In genomic region chr7:99557940-99558305, GRCh38 we compare ENCODE assay signal across 7 cellular contexts. TPM values are rescaled to one million over a fixed set of nuclear protein-coding genes. Genes with fewer than 3 reads are reported as not detected.
A peak's percentile ranks its signal among the peaks of the same experiment; 100 is the strongest.
DNase-seq lines count a peak whose midpoint lies in the region; ATAC-seq and TF ChIP-seq lines count a peak whose summit lies in the region.

No MANE protein-coding gene starts in this region.

- H3K27me3 ChIP-seq in iPS DF 6.9 (ENCODE audit: control insufficient read depth, insufficient read depth, low read length) = no peaks in the 10 kb centered on the region

- CTCF ChIA-PET in WTC11 (lab: Charles Lee) = interaction anchor here (1.9 to 3.7 kb wide), 3 partner anchors 23 to 59 kb away, joined by 7 to 16 read pairs (median 15); partner anchors contain the start of gene ZSCAN25

- H3K36me3 ChIP-seq in iPS DF 6.9 (ENCODE audit: control insufficient read depth, insufficient read depth, low read length) = peaks cover 10% of the 10 kb centered on the region; the same call in 1 of the 2 replicates

- H3K27ac Mint-ChIP-seq in WTC11 = peak overlapping the region; percentile 94
- H3K27ac Mint-ChIP-seq in stimulated activated memory B cell treated with anti-CD40 and anti-IgM and Interleukin-4, amounts not matched to agents 10 μg/mL and 1 μg/mL and 100 μg/mL, for 72 hours = peak overlapping the region; percentile 94

- POLR2A ChIA-PET in WTC11 (lab: Charles Lee) = interaction anchor here (0.6 to 2.6 kb wide), 4 partner anchors 35 to 83 kb away, joined by 3 to 8 read pairs (median 3); partner anchors contain the start of gene ZNF394

- no CpG with 5 or more reads among the region's 17 CpGs for WGBS in iPS DF 6.9 (ENCODE audit: insufficient coverage, insufficient read length)

- H3K9me3 ChIP-seq in iPS DF 6.9 (ENCODE audit: control insufficient read depth, insufficient read depth, low read length) = no peaks in the 10 kb centered on the region

- no peaks in the 10 kb centered on the region for H3K9me3 Mint-ChIP-seq in WTC11
- H3K9me3 Mint-ChIP-seq in stimulated activated memory B cell treated with anti-CD40 and anti-IgM and Interleukin-4, amounts not matched to agents 10 μg/mL and 1 μg/mL and 100 μg/mL, for 72 hours = no peaks in the 10 kb centered on the region

- peaks cover 29% of the 10 kb centered on the region for H3K36me3 Mint-ChIP-seq in WTC11
- peaks cover 41% of the 10 kb centered on the region for H3K36me3 Mint-ChIP-seq in stimulated activated memory B cell treated with anti-CD40 and anti-IgM and Interleukin-4, amounts not matched to agents 10 μg/mL and 1 μg/mL and 100 μg/mL, for 72 hours

- H3K4me3 Mint-ChIP-seq in WTC11 = peak overlapping the region; percentile 98
- peak overlapping the region; percentile 94 for H3K4me3 Mint-ChIP-seq in stimulated activated memory B cell treated with anti-CD40 and anti-IgM and Interleukin-4, amounts not matched to agents 10 μg/mL and 1 μg/mL and 100 μg/mL, for 72 hours

- no peak for TF ChIP-seq CTCF in WTC11 (IDR thresholded peaks at IDR 0.05)

- ATAC-seq in GM19023 (IDR thresholded peaks at IDR 0.05; ENCODE audit: unreplicated experiment) = peak; percentile 47
- ATAC-seq in HG02840 (IDR thresholded peaks at IDR 0.05; ENCODE audit: low FRiP score, unreplicated experiment) = peak; percentile 51
- ATAC-seq in WTC11 = no peak
- peak; percentile 79 for ATAC-seq in stimulated activated memory B cell treated with anti-CD40 and anti-IgM and Interleukin-4, amounts not matched to agents 10 μg/mL and 1 μg/mL and 100 μg/mL, for 72 hours

- H3K4me1 ChIP-seq in iPS DF 6.9 (ENCODE audit: control insufficient read depth, insufficient read depth, low read length) = no peaks in the 10 kb centered on the region

- H3K27me3 Mint-ChIP-seq in WTC11 (ENCODE audit: low read depth) = no peaks in the 10 kb centered on the region
- H3K27me3 Mint-ChIP-seq in stimulated activated memory B cell treated with anti-CD40 and anti-IgM and Interleukin-4, amounts not matched to agents 10 μg/mL and 1 μg/mL and 100 μg/mL, for 72 hours = no peaks in the 10 kb centered on the region

- peak overlapping the region; percentile 99 for H3K4me3 ChIP-seq in iPS DF 6.9 (ENCODE audit: low read length)

- DNase-seq in WTC11 (ENCODE audit: low spot score) (no peak), iPS DF 6.9 (ENCODE audit: low read depth, low spot score) (no peak), GDM1 (lab: John Stamatoyannopoulos, UW) (no peak), DMS153 treated with DMSO at 0.1 percent for 48 hours (lab: John Stamatoyannopoulos, UW; ENCODE audit: unreplicated experiment) (no peak)

- H3K27ac ChIP-seq in iPS DF 6.9 (ENCODE audit: low read length) = no peak overlapping the region

- peaks cover 11% of the 10 kb centered on the region for H3K4me1 Mint-ChIP-seq in WTC11
- H3K4me1 Mint-ChIP-seq in stimulated activated memory B cell treated with anti-CD40 and anti-IgM and Interleukin-4, amounts not matched to agents 10 μg/mL and 1 μg/mL and 100 μg/mL, for 72 hours = peaks cover 52% of the 10 kb centered on the region

TF ChIP-seq in WTC11, 78 proteins besides CTCF, POLR2A, EP300 and RAD21:
- TF ChIP-seq, protein P1, sequence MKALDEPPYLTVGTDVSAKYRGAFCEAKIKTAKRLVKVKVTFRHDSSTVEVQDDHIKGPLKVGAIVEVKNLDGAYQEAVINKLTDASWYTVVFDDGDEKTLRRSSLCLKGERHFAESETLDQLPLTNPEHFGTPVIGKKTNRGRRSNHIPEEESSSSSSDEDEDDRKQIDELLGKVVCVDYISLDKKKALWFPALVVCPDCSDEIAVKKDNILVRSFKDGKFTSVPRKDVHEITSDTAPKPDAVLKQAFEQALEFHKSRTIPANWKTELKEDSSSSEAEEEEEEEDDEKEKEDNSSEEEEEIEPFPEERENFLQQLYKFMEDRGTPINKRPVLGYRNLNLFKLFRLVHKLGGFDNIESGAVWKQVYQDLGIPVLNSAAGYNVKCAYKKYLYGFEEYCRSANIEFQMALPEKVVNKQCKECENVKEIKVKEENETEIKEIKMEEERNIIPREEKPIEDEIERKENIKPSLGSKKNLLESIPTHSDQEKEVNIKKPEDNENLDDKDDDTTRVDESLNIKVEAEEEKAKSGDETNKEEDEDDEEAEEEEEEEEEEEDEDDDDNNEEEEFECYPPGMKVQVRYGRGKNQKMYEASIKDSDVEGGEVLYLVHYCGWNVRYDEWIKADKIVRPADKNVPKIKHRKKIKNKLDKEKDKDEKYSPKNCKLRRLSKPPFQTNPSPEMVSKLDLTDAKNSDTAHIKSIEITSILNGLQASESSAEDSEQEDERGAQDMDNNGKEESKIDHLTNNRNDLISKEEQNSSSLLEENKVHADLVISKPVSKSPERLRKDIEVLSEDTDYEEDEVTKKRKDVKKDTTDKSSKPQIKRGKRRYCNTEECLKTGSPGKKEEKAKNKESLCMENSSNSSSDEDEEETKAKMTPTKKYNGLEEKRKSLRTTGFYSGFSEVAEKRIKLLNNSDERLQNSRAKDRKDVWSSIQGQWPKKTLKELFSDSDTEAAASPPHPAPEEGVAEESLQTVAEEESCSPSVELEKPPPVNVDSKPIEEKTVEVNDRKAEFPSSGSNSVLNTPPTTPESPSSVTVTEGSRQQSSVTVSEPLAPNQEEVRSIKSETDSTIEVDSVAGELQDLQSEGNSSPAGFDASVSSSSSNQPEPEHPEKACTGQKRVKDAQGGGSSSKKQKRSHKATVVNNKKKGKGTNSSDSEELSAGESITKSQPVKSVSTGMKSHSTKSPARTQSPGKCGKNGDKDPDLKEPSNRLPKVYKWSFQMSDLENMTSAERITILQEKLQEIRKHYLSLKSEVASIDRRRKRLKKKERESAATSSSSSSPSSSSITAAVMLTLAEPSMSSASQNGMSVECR (CRISPR knock-in tag; IDR thresholded peaks at IDR 0.05; ENCODE audit: borderline replicate concordance) = no peak
- TF ChIP-seq NFE2L1 (CRISPR knock-in tag; IDR thresholded peaks at IDR 0.05) (no peak), RORB (CRISPR knock-in tag; IDR thresholded peaks at IDR 0.05) (no peak), SMAD4 (CRISPR knock-in tag; IDR thresholded peaks at IDR 0.05) (no peak), GABPB1 (CRISPR knock-in tag; IDR thresholded peaks at IDR 0.05) (no peak), MXD4 (CRISPR knock-in tag; IDR thresholded peaks at IDR 0.05; ENCODE audit: borderline replicate concordance) (no peak), ERG (CRISPR knock-in tag; IDR thresholded peaks at IDR 0.05) (no peak), TCF7 (CRISPR knock-in tag; IDR thresholded peaks at IDR 0.05; ENCODE audit: low read depth) (no peak), NR3C1 (CRISPR knock-in tag; conservative IDR thresholded peaks at IDR 0.05; ENCODE audit: low read depth) (no peak), FOXP4 (CRISPR knock-in tag; IDR thresholded peaks at IDR 0.05) (no peak), ZNF423 (CRISPR knock-in tag; IDR thresholded peaks at IDR 0.05) (no peak), SMAD3 (CRISPR knock-in tag; IDR thresholded peaks at IDR 0.05; ENCODE audit: borderline replicate concordance) (no peak), FOXJ3 (CRISPR knock-in tag; IDR thresholded peaks at IDR 0.05; ENCODE audit: borderline replicate concordance) (no peak), KAT7 (CRISPR knock-in tag; IDR thresholded peaks at IDR 0.05; ENCODE audit: borderline replicate concordance) (no peak), GRHL2 (CRISPR knock-in tag; IDR thresholded peaks at IDR 0.05; ENCODE audit: insufficient replicate concordance, severe bottlenecking) (no peak), ZNF671 (CRISPR knock-in tag; IDR thresholded peaks at IDR 0.05) (no peak), NR2C2 (CRISPR knock-in tag; IDR thresholded peaks at IDR 0.05) (no peak)
- TF ChIP-seq, protein P2, sequence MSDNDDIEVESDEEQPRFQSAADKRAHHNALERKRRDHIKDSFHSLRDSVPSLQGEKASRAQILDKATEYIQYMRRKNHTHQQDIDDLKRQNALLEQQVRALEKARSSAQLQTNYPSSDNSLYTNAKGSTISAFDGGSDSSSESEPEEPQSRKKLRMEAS (CRISPR knock-in tag; IDR thresholded peaks at IDR 0.05) = no peak
TF ChIP-seq in WTC11: peak in this region for 0.

RNA-seq across cellular contexts. Expression of gene ZNF655, which starts 0.5 kb away (rescaled TPM):
- 37.1 to 40.4 TPM (median 38.2 TPM) in 3 replicates for total RNA-seq in WTC11 (2021)

RNA-seq across cellular contexts. Expression of gene FAM200A, which starts 6.0 kb away (rescaled TPM):
- total RNA-seq in WTC11 (2021) = 5.9 to 7.2 TPM (median 6.6 TPM) in 3 replicates

RNA-seq across cellular contexts. Expression of gene TMEM225B, which starts 40.1 kb away (rescaled TPM):
- total RNA-seq in WTC11 (2021) = 0.78 to 0.81 TPM (median 0.78 TPM) in 3 replicates

RNA-seq across cellular contexts. Expression of gene ZKSCAN5, which starts 53.5 kb away (rescaled TPM):
- 14.5 to 15.7 TPM (median 15.5 TPM) in 3 replicates for total RNA-seq in WTC11 (2021)

RNA-seq across cellular contexts. Expression of gene ZNF394, which starts 57.8 kb away (rescaled TPM):
- 23.0 to 24.0 TPM (median 23.1 TPM) in 3 replicates for total RNA-seq in WTC11 (2021)
